In the genomic region with DNA sequence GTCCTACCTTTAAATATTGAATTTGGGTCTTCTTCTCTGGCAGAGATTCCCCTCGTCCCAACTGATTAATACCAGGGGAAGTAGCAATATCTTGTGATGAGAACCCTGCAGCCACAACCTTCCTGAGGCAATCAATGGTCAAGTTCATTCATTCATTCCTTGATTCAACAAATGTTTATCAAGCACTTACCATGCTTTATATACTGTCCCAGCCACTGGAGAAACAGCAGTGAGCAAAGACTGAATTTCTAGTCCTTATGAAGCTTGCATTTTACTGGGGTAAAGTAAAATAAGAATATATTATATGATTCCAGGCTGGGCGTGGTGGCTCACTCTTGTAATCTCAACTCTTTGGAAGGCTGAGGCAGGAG, we compare ENCODE assay signal across 8 cellular contexts. TPM values are rescaled to one million over a fixed set of nuclear protein-coding genes. Genes with fewer than 3 reads are reported as not detected.
A peak's percentile ranks its signal among the peaks of the same experiment; 100 is the strongest.
DNase-seq lines count a peak whose midpoint lies in the region; TF ChIP-seq lines count a peak whose summit lies in the region.

No MANE protein-coding gene starts in this region.

- peak overlapping the region; percentile 97 for H3K4me3 Mint-ChIP-seq in activated T-cell treated with anti-CD3 and anti-CD28 coated beads, Interleukin-2, amount 50 U/mL, for 24 hours

- no peaks in the 10 kb centered on the region for H3K27me3 Mint-ChIP-seq in activated T-cell treated with anti-CD3 and anti-CD28 coated beads, Interleukin-2, amount 50 U/mL, for 24 hours

- peak overlapping the region in 1 of 2 donors; percentile 88 for H3K27ac ChIP-seq in liver (ENCODE audit: low read depth in 1 of 2, low read length in 2 of 2)
- H3K27ac ChIP-seq in thymus (ENCODE audit: low read depth), result peak overlapping the region; percentile 53

- peak overlapping the region; percentile 94 for H3K27ac Mint-ChIP-seq in activated T-cell treated with anti-CD3 and anti-CD28 coated beads, Interleukin-2, amount 50 U/mL, for 24 hours

- no peaks in the 10 kb centered on the region for H3K9me3 Mint-ChIP-seq in activated T-cell treated with anti-CD3 and anti-CD28 coated beads, Interleukin-2, amount 50 U/mL, for 24 hours

- H3K9me3 ChIP-seq in liver (ENCODE audit: control insufficient read depth in 4 of 4, low read length in 3 of 4) (no peaks in the 10 kb centered on the region), thymus (ENCODE audit: control insufficient read depth) (no peaks in the 10 kb centered on the region)

- in situ Hi-C loops in astrocyte of the cerebellum (cut with HindIII; ENCODE audit: low sequenced_read_pairs), result loop anchor here (5.0 kb wide), 1 partner anchor 34 kb away; no protein-coding TSS in a partner anchor

- WGBS in liver, result 50% methylated on average over 2 of the region's 2 CpGs
- whole genome bisulfite sequencing in thymus, result 50% methylated on average over 2 of the region's 2 CpGs

- peaks cover 0 to 38% (median 23%) of the 10 kb centered on the region in 4 donors for H3K4me1 ChIP-seq in liver (ENCODE audit: control insufficient read depth in 4 of 4, insufficient read depth in 4 of 4, low read length in 3 of 4)
- peaks cover 32% of the 10 kb centered on the region for H3K4me1 ChIP-seq in thymus (ENCODE audit: control insufficient read depth, insufficient read depth, low read length)

- peaks cover 68% of the 10 kb centered on the region for H3K4me1 Mint-ChIP-seq in activated T-cell treated with anti-CD3 and anti-CD28 coated beads, Interleukin-2, amount 50 U/mL, for 24 hours (ENCODE audit: low read depth)

- H3K27me3 ChIP-seq in liver (ENCODE audit: control insufficient read depth in 4 of 4, insufficient read depth in 4 of 4, low read length in 3 of 4) (no peaks in the 10 kb centered on the region), thymus (ENCODE audit: control insufficient read depth, insufficient read depth) (no peaks in the 10 kb centered on the region)

- no peak for TF ChIP-seq RAD21 in liver (IDR thresholded peaks at IDR 0.05)

- peaks cover 42% of the 10 kb centered on the region for H3K36me3 Mint-ChIP-seq in activated T-cell treated with anti-CD3 and anti-CD28 coated beads, Interleukin-2, amount 50 U/mL, for 24 hours (ENCODE audit: low read depth)

- DNase-seq in activated T-cell treated with anti-CD3 and anti-CD28 coated beads, Interleukin-2, amount 50 U/mL, for 24 hours, result no peak
- DNase-seq in activated T-cell treated with anti-CD3 and anti-CD28 coated beads for 4 hours (no peak), astrocyte of the cerebellum (ENCODE audit: low read depth) (no peak), NCI-H774 (lab: John Stamatoyannopoulos, UW) (no peak), NCI-H510A (lab: John Stamatoyannopoulos, UW) (no peak), DMS53 treated with DMSO at 0.1 percent for 48 hours (lab: John Stamatoyannopoulos, UW; ENCODE audit: unreplicated experiment) (no peak)

- peaks cover 0 to 2% (median 1%) of the 10 kb centered on the region in 4 donors for H3K36me3 ChIP-seq in liver (ENCODE audit: control insufficient read depth in 4 of 4, insufficient read depth in 3 of 4, low read depth in 1 of 4, low read length in 3 of 4)
- H3K36me3 ChIP-seq in thymus (ENCODE audit: control insufficient read depth, insufficient read depth), result no peaks in the 10 kb centered on the region

- no peak overlapping the region for H3K9ac ChIP-seq in liver (ENCODE audit: low read depth in 1 of 2, low read length in 2 of 2)

- TF ChIP-seq CTCF in astrocyte of the cerebellum (IDR thresholded peaks at IDR 0.05; ENCODE audit: low read depth, low read length, missing control alignments), result no peak
- TF ChIP-seq CTCF in liver (IDR thresholded peaks at IDR 0.05; ENCODE audit: low read depth, low read length, missing input control), result no peak

- H3K4me3 ChIP-seq in astrocyte of the cerebellum (ENCODE audit: low read depth, low read length) (peak overlapping the region; percentile 87), liver (ENCODE audit: low read depth in 1 of 3, low read length in 3 of 3) (peak overlapping the region in 2 of 3 donors; percentile 1 to 92), thymus (ENCODE audit: low read length) (peak overlapping the region; percentile 67)

TF ChIP-seq in liver, 16 proteins besides CTCF, POLR2A, EP300 and RAD21:
- TF ChIP-seq HNF4G (IDR thresholded peaks at IDR 0.05) (no peak), YY1 (IDR thresholded peaks at IDR 0.05) (peak; percentile 77), GABPA (IDR thresholded peaks at IDR 0.05 in 1 of 2, conservative IDR thresholded peaks at IDR 0.05 in 1 of 2) (no peak), NR2F2 (IDR thresholded peaks at IDR 0.05) (peak; percentile 11), HNF4A (conservative IDR thresholded peaks at IDR 0.05) (no peak)
- TF ChIP-seq, protein P1, sequence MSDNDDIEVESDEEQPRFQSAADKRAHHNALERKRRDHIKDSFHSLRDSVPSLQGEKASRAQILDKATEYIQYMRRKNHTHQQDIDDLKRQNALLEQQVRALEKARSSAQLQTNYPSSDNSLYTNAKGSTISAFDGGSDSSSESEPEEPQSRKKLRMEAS (IDR thresholded peaks at IDR 0.05), result peak; percentile 26

RNA-seq across cellular contexts. Expression of a gene that starts 0.3 kb away (rescaled TPM):
- 10 to 100 TPM; 22.2 to 30.4 TPM for total RNA-seq in liver
- polyA plus RNA-seq in liver (10 to 100 TPM in 1 of 2 donors, 1 to 10 TPM in 1; 6.7 to 11.1 TPM), thymus (37.6 TPM)

RNA-seq across cellular contexts. Expression of a gene that starts 2.8 kb away (rescaled TPM):
- total RNA-seq in liver, result 10 to 100 TPM; 27.0 to 40.5 TPM
- polyA plus RNA-seq in liver, result 10 to 100 TPM in 1 of 2 donors, 1 to 10 TPM in 1; 7.0 to 10.5 TPM
- polyA plus RNA-seq in thymus, result 30.8 TPM

RNA-seq across cellular contexts. Expression of a gene that starts 51.9 kb away (rescaled TPM):
- 10 to 100 TPM in 1 of 2 donors, 1 to 10 TPM in 1; 5.9 to 22.4 TPM for total RNA-seq in liver
- 1 to 10 TPM; 5.6 to 6.4 TPM for polyA plus RNA-seq in liver
- 21.5 TPM for polyA plus RNA-seq in thymus
